ENCODE assay signal across 1 cellular context in the genomic region with DNA sequence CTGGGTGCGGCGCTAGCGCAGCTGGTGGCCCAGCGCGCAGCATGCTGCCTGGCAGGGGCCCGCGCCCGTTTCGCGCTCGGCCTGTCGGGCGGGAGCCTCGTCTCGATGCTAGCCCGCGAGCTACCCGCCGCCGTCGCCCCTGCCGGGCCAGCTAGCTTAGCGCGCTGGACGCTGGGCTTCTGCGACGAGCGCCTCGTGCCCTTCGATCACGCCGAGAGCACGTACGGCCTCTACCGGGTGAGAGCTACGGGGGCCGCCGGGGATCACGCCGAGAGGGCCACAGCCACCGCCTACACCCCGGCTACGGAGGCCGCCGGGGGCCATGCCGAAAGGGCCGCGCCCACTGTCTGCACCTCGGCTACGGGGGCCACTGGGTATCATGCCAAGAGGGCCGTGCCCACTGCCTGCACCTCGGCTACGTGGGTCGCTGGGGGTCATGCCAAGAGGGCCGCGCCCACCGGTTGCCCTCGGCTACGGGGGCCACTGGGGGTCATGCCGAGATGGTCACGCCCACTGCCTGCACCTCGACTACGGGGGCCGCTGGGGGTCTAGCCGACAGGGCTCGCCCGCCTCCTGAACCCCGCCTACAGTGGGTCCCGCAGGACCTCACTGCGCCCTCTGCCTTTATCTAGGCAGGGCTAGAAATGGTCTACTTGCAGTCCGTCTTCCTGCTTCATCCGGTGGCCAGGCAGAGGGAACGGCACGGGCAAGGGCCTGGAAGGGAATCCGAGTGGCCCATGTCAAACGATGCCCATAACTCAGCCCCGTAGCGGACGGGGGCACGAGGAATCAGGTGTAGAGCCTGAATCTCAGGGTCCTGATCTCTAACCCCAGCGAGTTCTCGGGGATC.
TF ChIP-seq lines count a peak whose summit lies in the region.

No MANE protein-coding gene starts in this region.

TF ChIP-seq in HepG2, 621 proteins besides CTCF, POLR2A, EP300 and RAD21 (continued from another document and continues in another):
- TF ChIP-seq FOXJ3 (CRISPR knock-in tag; IDR thresholded peaks at IDR 0.05; ENCODE audit: borderline replicate concordance): no peak
- TF ChIP-seq, protein P1, sequence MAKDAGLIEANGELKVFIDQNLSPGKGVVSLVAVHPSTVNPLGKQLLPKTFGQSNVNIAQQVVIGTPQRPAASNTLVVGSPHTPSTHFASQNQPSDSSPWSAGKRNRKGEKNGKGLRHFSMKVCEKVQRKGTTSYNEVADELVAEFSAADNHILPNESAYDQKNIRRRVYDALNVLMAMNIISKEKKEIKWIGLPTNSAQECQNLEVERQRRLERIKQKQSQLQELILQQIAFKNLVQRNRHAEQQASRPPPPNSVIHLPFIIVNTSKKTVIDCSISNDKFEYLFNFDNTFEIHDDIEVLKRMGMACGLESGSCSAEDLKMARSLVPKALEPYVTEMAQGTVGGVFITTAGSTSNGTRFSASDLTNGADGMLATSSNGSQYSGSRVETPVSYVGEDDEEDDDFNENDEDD (CRISPR knock-in tag; IDR thresholded peaks at IDR 0.05; ENCODE audit: borderline replicate concordance): peak; percentile 86
- no peak for TF ChIP-seq RAD51 (IDR thresholded peaks at IDR 0.05; ENCODE audit: borderline replicate concordance)
- TF ChIP-seq, protein P2, sequence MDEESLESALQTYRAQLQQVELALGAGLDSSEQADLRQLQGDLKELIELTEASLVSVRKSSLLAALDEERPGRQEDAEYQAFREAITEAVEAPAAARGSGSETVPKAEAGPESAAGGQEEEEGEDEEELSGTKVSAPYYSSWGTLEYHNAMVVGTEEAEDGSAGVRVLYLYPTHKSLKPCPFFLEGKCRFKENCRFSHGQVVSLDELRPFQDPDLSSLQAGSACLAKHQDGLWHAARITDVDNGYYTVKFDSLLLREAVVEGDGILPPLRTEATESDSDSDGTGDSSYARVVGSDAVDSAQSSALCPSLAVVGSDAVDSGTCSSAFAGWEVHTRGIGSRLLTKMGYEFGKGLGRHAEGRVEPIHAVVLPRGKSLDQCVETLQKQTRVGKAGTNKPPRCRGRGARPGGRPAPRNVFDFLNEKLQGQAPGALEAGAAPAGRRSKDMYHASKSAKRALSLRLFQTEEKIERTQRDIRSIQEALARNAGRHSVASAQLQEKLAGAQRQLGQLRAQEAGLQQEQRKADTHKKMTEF (CRISPR knock-in tag; IDR thresholded peaks at IDR 0.05): peak; percentile 98
- TF ChIP-seq ZNF281 (CRISPR knock-in tag; IDR thresholded peaks at IDR 0.05; ENCODE audit: borderline replicate concordance): no peak; the same call in 1 of the 2 replicates
- TF ChIP-seq, protein P3, sequence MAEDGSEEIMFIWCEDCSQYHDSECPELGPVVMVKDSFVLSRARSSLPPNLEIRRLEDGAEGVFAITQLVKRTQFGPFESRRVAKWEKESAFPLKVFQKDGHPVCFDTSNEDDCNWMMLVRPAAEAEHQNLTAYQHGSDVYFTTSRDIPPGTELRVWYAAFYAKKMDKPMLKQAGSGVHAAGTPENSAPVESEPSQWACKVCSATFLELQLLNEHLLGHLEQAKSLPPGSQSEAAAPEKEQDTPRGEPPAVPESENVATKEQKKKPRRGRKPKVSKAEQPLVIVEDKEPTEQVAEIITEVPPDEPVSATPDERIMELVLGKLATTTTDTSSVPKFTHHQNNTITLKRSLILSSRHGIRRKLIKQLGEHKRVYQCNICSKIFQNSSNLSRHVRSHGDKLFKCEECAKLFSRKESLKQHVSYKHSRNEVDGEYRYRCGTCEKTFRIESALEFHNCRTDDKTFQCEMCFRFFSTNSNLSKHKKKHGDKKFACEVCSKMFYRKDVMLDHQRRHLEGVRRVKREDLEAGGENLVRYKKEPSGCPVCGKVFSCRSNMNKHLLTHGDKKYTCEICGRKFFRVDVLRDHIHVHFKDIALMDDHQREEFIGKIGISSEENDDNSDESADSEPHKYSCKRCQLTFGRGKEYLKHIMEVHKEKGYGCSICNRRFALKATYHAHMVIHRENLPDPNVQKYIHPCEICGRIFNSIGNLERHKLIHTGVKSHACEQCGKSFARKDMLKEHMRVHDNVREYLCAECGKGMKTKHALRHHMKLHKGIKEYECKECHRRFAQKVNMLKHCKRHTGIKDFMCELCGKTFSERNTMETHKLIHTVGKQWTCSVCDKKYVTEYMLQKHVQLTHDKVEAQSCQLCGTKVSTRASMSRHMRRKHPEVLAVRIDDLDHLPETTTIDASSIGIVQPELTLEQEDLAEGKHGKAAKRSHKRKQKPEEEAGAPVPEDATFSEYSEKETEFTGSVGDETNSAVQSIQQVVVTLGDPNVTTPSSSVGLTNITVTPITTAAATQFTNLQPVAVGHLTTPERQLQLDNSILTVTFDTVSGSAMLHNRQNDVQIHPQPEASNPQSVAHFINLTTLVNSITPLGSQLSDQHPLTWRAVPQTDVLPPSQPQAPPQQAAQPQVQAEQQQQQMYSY (CRISPR knock-in tag; IDR thresholded peaks at IDR 0.05): no peak
- TF ChIP-seq NRL (CRISPR knock-in tag; IDR thresholded peaks at IDR 0.05; ENCODE audit: borderline replicate concordance): peak; percentile 83
- peak; percentile 90 for TF ChIP-seq ZNF761 (CRISPR knock-in tag; conservative IDR thresholded peaks at IDR 0.05)
- no peak for TF ChIP-seq MAFK (conservative IDR thresholded peaks at IDR 0.05 in 1 of 2, IDR thresholded peaks at IDR 0.05 in 1 of 2; ENCODE audit: low read length in 2 of 2)
- TF ChIP-seq, protein P4, sequence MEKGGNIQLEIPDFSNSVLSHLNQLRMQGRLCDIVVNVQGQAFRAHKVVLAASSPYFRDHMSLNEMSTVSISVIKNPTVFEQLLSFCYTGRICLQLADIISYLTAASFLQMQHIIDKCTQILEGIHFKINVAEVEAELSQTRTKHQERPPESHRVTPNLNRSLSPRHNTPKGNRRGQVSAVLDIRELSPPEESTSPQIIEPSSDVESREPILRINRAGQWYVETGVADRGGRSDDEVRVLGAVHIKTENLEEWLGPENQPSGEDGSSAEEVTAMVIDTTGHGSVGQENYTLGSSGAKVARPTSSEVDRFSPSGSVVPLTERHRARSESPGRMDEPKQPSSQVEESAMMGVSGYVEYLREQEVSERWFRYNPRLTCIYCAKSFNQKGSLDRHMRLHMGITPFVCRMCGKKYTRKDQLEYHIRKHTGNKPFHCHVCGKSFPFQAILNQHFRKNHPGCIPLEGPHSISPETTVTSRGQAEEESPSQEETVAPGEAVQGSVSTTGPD (CRISPR knock-in tag; IDR thresholded peaks at IDR 0.05): no peak
- no peak for TF ChIP-seq ZNF296 (CRISPR knock-in tag; conservative IDR thresholded peaks at IDR 0.05)
- TF ChIP-seq PHF5A (CRISPR knock-in tag; IDR thresholded peaks at IDR 0.05; ENCODE audit: low read depth, unreplicated experiment): peak; percentile 74
- no peak for TF ChIP-seq ZNF562 (CRISPR knock-in tag; IDR thresholded peaks at IDR 0.05; ENCODE audit: borderline replicate concordance)
- TF ChIP-seq ZNF678 (CRISPR knock-in tag; IDR thresholded peaks at IDR 0.05): peak; percentile 90
- TF ChIP-seq ZBTB3 (CRISPR knock-in tag; IDR thresholded peaks at IDR 0.05; ENCODE audit: borderline replicate concordance, low read depth): peak; percentile 90; the same call in 1 of the 2 replicates
- TF ChIP-seq ATF1 (CRISPR knock-in tag; IDR thresholded peaks at IDR 0.05): no peak
- TF ChIP-seq ZBTB1 (CRISPR knock-in tag; IDR thresholded peaks at IDR 0.05; ENCODE audit: borderline replicate concordance): no peak
- TF ChIP-seq KAT8 (CRISPR knock-in tag; IDR thresholded peaks at IDR 0.05): peak; percentile 94
- no peak; the same call in 1 of the 2 replicates for TF ChIP-seq ZNF367 (CRISPR knock-in tag; IDR thresholded peaks at IDR 0.05; ENCODE audit: borderline replicate concordance)
- TF ChIP-seq GPBP1L1 (CRISPR knock-in tag; IDR thresholded peaks at IDR 0.05): no peak
- TF ChIP-seq ZNF577 (CRISPR knock-in tag; IDR thresholded peaks at IDR 0.05; ENCODE audit: borderline replicate concordance, low read depth): peak; percentile 91; the same call in 1 of the 2 replicates
- TF ChIP-seq ZNF607 (CRISPR knock-in tag; IDR thresholded peaks at IDR 0.05; ENCODE audit: borderline replicate concordance): peak; percentile 99
- peak; percentile 99 for TF ChIP-seq SAFB2 (CRISPR knock-in tag; IDR thresholded peaks at IDR 0.05; ENCODE audit: borderline replicate concordance, low read depth)
- TF ChIP-seq, protein P5, sequence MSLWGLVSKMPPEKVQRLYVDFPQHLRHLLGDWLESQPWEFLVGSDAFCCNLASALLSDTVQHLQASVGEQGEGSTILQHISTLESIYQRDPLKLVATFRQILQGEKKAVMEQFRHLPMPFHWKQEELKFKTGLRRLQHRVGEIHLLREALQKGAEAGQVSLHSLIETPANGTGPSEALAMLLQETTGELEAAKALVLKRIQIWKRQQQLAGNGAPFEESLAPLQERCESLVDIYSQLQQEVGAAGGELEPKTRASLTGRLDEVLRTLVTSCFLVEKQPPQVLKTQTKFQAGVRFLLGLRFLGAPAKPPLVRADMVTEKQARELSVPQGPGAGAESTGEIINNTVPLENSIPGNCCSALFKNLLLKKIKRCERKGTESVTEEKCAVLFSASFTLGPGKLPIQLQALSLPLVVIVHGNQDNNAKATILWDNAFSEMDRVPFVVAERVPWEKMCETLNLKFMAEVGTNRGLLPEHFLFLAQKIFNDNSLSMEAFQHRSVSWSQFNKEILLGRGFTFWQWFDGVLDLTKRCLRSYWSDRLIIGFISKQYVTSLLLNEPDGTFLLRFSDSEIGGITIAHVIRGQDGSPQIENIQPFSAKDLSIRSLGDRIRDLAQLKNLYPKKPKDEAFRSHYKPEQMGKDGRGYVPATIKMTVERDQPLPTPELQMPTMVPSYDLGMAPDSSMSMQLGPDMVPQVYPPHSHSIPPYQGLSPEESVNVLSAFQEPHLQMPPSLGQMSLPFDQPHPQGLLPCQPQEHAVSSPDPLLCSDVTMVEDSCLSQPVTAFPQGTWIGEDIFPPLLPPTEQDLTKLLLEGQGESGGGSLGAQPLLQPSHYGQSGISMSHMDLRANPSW (CRISPR knock-in tag; IDR thresholded peaks at IDR 0.05; ENCODE audit: borderline replicate concordance): no peak; the same call in 1 of the 2 replicates
- TF ChIP-seq SP140L (CRISPR knock-in tag; IDR thresholded peaks at IDR 0.05; ENCODE audit: borderline replicate concordance): peak; percentile 69; the same call in 1 of the 2 replicates
- TF ChIP-seq ISX (CRISPR knock-in tag; conservative IDR thresholded peaks at IDR 0.05): 0 out of 2 replicates have a peak, but pooled peaks have one; percentile 52
- peak; percentile 85 for TF ChIP-seq ZNF616 (CRISPR knock-in tag; IDR thresholded peaks at IDR 0.05; ENCODE audit: low read depth)
- TF ChIP-seq ZNF839 (CRISPR knock-in tag; IDR thresholded peaks at IDR 0.05; ENCODE audit: borderline replicate concordance): 0 out of 2 replicates have a peak, but pooled peaks have one; percentile 26
- peak; percentile 59 for TF ChIP-seq RBM39 (IDR thresholded peaks at IDR 0.05; ENCODE audit: low read depth, low read length, poor library complexity, severe bottlenecking)
- no peak for TF ChIP-seq CCAR2 (optimal IDR thresholded peaks at IDR 0.05; ENCODE audit: low read depth, low read length)
- TF ChIP-seq ZNF552 (CRISPR knock-in tag; IDR thresholded peaks at IDR 0.05; ENCODE audit: borderline replicate concordance): peak; percentile 32; the same call in 1 of the 2 replicates
- no peak for TF ChIP-seq ZNF33A (CRISPR knock-in tag; IDR thresholded peaks at IDR 0.05; ENCODE audit: borderline replicate concordance)
- TF ChIP-seq PRDM10 (CRISPR knock-in tag; IDR thresholded peaks at IDR 0.05; ENCODE audit: low read depth): peak; percentile 78; the same call in 1 of the 2 replicates
- no peak for TF ChIP-seq FLYWCH1 (CRISPR knock-in tag; IDR thresholded peaks at IDR 0.05)
- TF ChIP-seq WIZ (CRISPR knock-in tag; IDR thresholded peaks at IDR 0.05): peak; percentile 82
- peak; percentile 72; the same call in 1 of the 2 replicates for TF ChIP-seq KDM2A (CRISPR knock-in tag; IDR thresholded peaks at IDR 0.05; ENCODE audit: borderline replicate concordance, low read depth)
